8 cellular contexts compared by ENCODE assay signal in genomic region chr11:15074206-15075161, GRCh38. TPM values are rescaled to one million over a fixed set of nuclear protein-coding genes. Genes with fewer than 3 reads are reported as not detected.
DNase-seq lines count a peak whose midpoint lies in the region; ATAC-seq and TF ChIP-seq lines count a peak whose summit lies in the region.

No MANE protein-coding gene starts in this region.

- ATAC-seq in GM19025 (IDR thresholded peaks at IDR 0.05; ENCODE audit: low read depth, unreplicated experiment) (peak; percentile 95), HG03196 (IDR thresholded peaks at IDR 0.05; ENCODE audit: unreplicated experiment) (peak; percentile 88), left lobe of liver (peak; percentile 96)

- DNase-seq in AG09319 (ENCODE audit: extremely low read depth, low read depth) (peak; percentile 15), NCI-H345 (lab: John Stamatoyannopoulos, UW) (peak; percentile 91), choroid plexus epithelial cell (ENCODE audit: low read depth) (peak; percentile 77), left lobe of liver (ENCODE audit: low spot score) (peak; percentile 89)
- DNase-seq in activated CD4-positive, alpha-beta T cell treated with anti-CD3 and anti-CD28 coated beads for 24 hours (ENCODE audit: low read depth in 2 of 2), result peak; percentile 88 to 90
- peak; percentile 91 for DNase-seq in stimulated activated CD4-positive, alpha-beta T cell treated with anti-CD3 and anti-CD28 coated beads, Interleukin-4, amount 100 ng/mL, for 24 hours

- TF ChIP-seq CTCF in AG09319 (IDR thresholded peaks at IDR 0.05; ENCODE audit: low read depth, low read length), result peak; percentile 76
- TF ChIP-seq CTCF in choroid plexus epithelial cell (conservative IDR thresholded peaks at IDR 0.05; ENCODE audit: low read depth, low read length), result peak; percentile 80

- H3K4me3 ChIP-seq in choroid plexus epithelial cell (ENCODE audit: low read depth, low read length), result no peak overlapping the region

RNA-seq across cellular contexts. Expression of gene CALCB, which starts 1.1 kb away (rescaled TPM):
- 0.18 TPM for total RNA-seq in left lobe of liver

RNA-seq across cellular contexts. Expression of gene INSC, which starts 40.2 kb away (rescaled TPM):
- total RNA-seq in left lobe of liver, result 0.20 TPM

Comparison
In these comparisons a context has a peak if more than half of its experiments do, and no peak if none do; other contexts are left out.
1. DNase-seq: peak in every context shown above with its lines; median percentile 91 in NCI-H345; 91 in stimulated activated CD4-positive, alpha-beta T cell treated with anti-CD3 and anti-CD28 coated beads, Interleukin-4, amount 100 ng/mL, for 24 hours; 89 in activated CD4-positive, alpha-beta T cell treated with anti-CD3 and anti-CD28 coated beads for 24 hours; 89 in left lobe of liver; 77 in choroid plexus epithelial cell; 15 in AG09319.